1 cellular context compared by ENCODE assay signal in the genomic region with DNA sequence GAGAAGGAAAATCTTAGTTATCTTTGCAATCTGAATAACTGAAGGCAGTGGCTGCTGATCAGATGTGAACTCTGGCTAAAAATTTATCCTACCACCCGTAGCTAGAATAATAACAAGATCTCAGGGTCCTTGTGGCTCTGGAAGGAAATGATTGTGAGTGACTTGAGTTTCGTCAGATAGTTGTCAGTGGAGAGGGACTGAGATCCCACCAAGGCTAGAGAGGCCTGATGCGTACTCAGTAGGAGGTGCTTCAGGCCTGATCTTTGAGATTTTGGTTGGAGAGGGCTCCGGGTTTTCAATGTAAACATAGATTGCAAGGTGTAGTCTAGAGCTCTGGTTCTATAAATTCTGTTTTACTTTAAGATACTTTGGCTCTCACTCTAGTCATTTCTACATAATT.
TF ChIP-seq lines count a peak whose summit lies in the region.

No MANE protein-coding gene starts in this region.

TF ChIP-seq in IMR-90, 13 proteins besides CTCF, POLR2A, EP300 and RAD21:
- TF ChIP-seq CEBPB (IDR thresholded peaks at IDR 0.05; ENCODE audit: low read depth, low read length) (no peak), RCOR1 (IDR thresholded peaks at IDR 0.05; ENCODE audit: insufficient replicate concordance, low read length) (no peak), MAZ (IDR thresholded peaks at IDR 0.05; ENCODE audit: borderline replicate concordance, low read depth, low read length) (no peak), MXI1 (IDR thresholded peaks at IDR 0.05; ENCODE audit: borderline replicate concordance, low read depth, low read length) (no peak), FOS (IDR thresholded peaks at IDR 0.05; ENCODE audit: low read depth, low read length) (no peak), SMC3 (IDR thresholded peaks at IDR 0.05; ENCODE audit: low read depth, low read length) (no peak), BHLHE40 (IDR thresholded peaks at IDR 0.05; ENCODE audit: low read depth, low read length) (no peak), CHD1 (IDR thresholded peaks at IDR 0.05; ENCODE audit: low read depth, low read length) (no peak), RFX5 (IDR thresholded peaks at IDR 0.05; ENCODE audit: low read depth, low read length) (no peak), MAFK (IDR thresholded peaks at IDR 0.05; ENCODE audit: low read depth, low read length) (no peak), NFE2L2 (IDR thresholded peaks at IDR 0.05; ENCODE audit: low read depth, low read length) (no peak)
- TF ChIP-seq, protein P1, sequence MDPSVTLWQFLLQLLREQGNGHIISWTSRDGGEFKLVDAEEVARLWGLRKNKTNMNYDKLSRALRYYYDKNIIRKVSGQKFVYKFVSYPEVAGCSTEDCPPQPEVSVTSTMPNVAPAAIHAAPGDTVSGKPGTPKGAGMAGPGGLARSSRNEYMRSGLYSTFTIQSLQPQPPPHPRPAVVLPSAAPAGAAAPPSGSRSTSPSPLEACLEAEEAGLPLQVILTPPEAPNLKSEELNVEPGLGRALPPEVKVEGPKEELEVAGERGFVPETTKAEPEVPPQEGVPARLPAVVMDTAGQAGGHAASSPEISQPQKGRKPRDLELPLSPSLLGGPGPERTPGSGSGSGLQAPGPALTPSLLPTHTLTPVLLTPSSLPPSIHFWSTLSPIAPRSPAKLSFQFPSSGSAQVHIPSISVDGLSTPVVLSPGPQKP (IDR thresholded peaks at IDR 0.05; ENCODE audit: borderline replicate concordance, low read depth, low read length): no peak
- TF ChIP-seq, protein P2, sequence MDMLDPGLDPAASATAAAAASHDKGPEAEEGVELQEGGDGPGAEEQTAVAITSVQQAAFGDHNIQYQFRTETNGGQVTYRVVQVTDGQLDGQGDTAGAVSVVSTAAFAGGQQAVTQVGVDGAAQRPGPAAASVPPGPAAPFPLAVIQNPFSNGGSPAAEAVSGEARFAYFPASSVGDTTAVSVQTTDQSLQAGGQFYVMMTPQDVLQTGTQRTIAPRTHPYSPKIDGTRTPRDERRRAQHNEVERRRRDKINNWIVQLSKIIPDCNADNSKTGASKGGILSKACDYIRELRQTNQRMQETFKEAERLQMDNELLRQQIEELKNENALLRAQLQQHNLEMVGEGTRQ (IDR thresholded peaks at IDR 0.05; ENCODE audit: low read depth, low read length): no peak
